In genomic region chr10:117537436-117537903, GRCh38 we compare ENCODE assay signal across 9 cellular contexts. TPM values are rescaled to one million over a fixed set of nuclear protein-coding genes. Genes with fewer than 3 reads are reported as not detected.
DNase-seq lines count a peak whose midpoint lies in the region; ATAC-seq and TF ChIP-seq lines count a peak whose summit lies in the region.
"Had no signal": no experiment of that assay in that cellular context is flagged by ENCODE, and none has a peak within 500 bp of the region (broad histone marks: within the 10 kb centered on the region; RNA-seq: fewer than 3 reads in every experiment).

No MANE protein-coding gene starts in this region.

- intact Hi-C loops in Right ventricle myocardium inferior (cut with DNase I) (loop anchor here (2.0 to 10.0 kb wide), 2 partner anchors 567 to 705 kb away; no protein-coding TSS in a partner anchor), cardiac septum (cut with DNase I) (no loop called here)

- H3K4me1 ChIP-seq in iPS-15b (ENCODE audit: control insufficient read depth, insufficient read depth, low read length) (peaks cover 4% of the 10 kb centered on the region), thoracic aorta (ENCODE audit: control insufficient read depth in 1 of 2, low read depth in 2 of 2) (peaks cover 23 to 43% of the 10 kb centered on the region in 2 donors)
- H3K4me1 ChIP-seq: parathyroid adenoma had no signal

- peak; percentile 12 for TF ChIP-seq CTCF in thoracic aorta (IDR thresholded peaks at IDR 0.05)

- peak; percentile 69 for ATAC-seq in Right ventricle myocardium inferior
- no peak for ATAC-seq in thoracic aorta (ENCODE audit: insufficient number of reproducible peaks, low FRiP score, low read depth)
- no peak for ATAC-seq in GM21423 (IDR thresholded peaks at IDR 0.05; ENCODE audit: unreplicated experiment)

- peak overlapping the region; percentile 50 for H3K4me3 ChIP-seq in iPS-15b (ENCODE audit: low read depth, low read length)
- peak overlapping the region; percentile 31 for H3K4me3 ChIP-seq in thoracic aorta

- H3K9ac ChIP-seq in iPS-15b (ENCODE audit: low read depth, low read length) = no peak overlapping the region
- H3K9ac ChIP-seq: parathyroid adenoma had no signal

- H3K27ac ChIP-seq in thoracic aorta = no peak overlapping the region
- H3K27ac ChIP-seq: parathyroid adenoma had no signal

- H3K9me3 ChIP-seq in iPS-15b (ENCODE audit: control insufficient read depth, insufficient read depth, low read length) (no peaks in the 10 kb centered on the region), thoracic aorta (no peaks in the 10 kb centered on the region)

- DNase-seq in Right ventricle myocardium inferior (ENCODE audit: missing footprints) (no peak), cardiac septum (ENCODE audit: low spot score) (no peak), UCSD-AML1 (lab: John Stamatoyannopoulos, UW; ENCODE audit: unreplicated experiment) (peak; percentile 22), thoracic aorta (ENCODE audit: low spot score) (no peak), NCI-H748 (lab: John Stamatoyannopoulos, UW; ENCODE audit: unreplicated experiment) (no peak), epidermal melanocyte (ENCODE audit: insufficient read length, low spot score) (no peak)

- H3K36me3 ChIP-seq in iPS-15b (ENCODE audit: control insufficient read depth, insufficient read depth, low read length) = no peaks in the 10 kb centered on the region
- no peaks in the 10 kb centered on the region for H3K36me3 ChIP-seq in thoracic aorta

- H3K27me3 ChIP-seq in iPS-15b (ENCODE audit: control insufficient read depth, insufficient read depth, low read length) (peaks cover 100% of the 10 kb centered on the region), thoracic aorta (replicated peaks; ENCODE audit: insufficient read depth) (peaks cover 36% of the 10 kb centered on the region)

RNA-seq across cellular contexts. Expression of gene EMX2, which starts 5.1 kb away (rescaled TPM):
- total RNA-seq in Right ventricle myocardium inferior = not detected
- total RNA-seq in cardiac septum = 0.19 TPM
- total RNA-seq in thoracic aorta = not detected
